ENCODE assay signal across 8 cellular contexts in the genomic region with DNA sequence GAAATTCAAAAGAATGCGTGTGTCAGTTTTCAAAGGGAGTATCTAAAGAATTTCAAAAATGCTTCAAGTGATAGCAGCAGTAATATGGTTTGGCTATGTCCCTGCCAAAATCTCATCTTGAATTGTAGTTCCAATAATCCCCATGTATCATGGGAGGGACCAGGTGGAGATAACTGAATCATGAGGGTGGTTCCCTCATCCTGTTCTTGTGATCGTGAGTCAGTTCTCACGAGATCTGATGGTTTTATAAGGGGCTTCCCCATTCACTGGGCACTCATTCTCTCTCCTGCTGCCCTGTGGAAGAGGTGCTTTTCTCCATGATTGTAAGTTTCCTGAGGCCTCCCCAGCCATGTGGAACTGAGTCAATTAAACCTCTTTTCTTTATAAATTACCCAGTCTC. TPM values are rescaled to one million over a fixed set of nuclear protein-coding genes. Genes with fewer than 3 reads are reported as not detected.
"Had no signal": no experiment of that assay in that cellular context is flagged by ENCODE, and none has a peak within 500 bp of the region (broad histone marks: within the 10 kb centered on the region; RNA-seq: fewer than 3 reads in every experiment).

No MANE protein-coding gene starts in this region.

RNA-seq across cellular contexts. Expression of a gene that starts 5.3 kb away (rescaled TPM):
- total RNA-seq: activated CD4-positive, alpha-beta T cell treated with anti-CD3 and anti-CD28 coated beads, Interleukin-2, amount 10 ng/mL, durations not matched to agents 7 days and 5 days; activated naive CD4-positive, alpha-beta T cell treated with anti-CD3 and anti-CD28 coated beads for 36 hours; activated T-helper 2 cell treated with anti-CD3 and anti-CD28 coated beads, Interferon-gamma antibody, Interleukin-2, Interleukin-4, amounts not matched to agents 10 μg/mL and 5 μg/mL and 100 μg/mL, durations not matched to agents 14 hours and 24 hours and 36 hours; dermis blood vessel endothelial cell; mucosa of descending colon; naive thymus-derived CD8-positive, alpha-beta T cell; skeletal muscle tissue; transverse colon had no signal
- polyA plus RNA-seq: naive thymus-derived CD8-positive, alpha-beta T cell had no signal

RNA-seq across cellular contexts. Expression of a gene that starts 21.1 kb away (rescaled TPM):
- total RNA-seq: activated CD4-positive, alpha-beta T cell treated with anti-CD3 and anti-CD28 coated beads, Interleukin-2, amount 10 ng/mL, durations not matched to agents 7 days and 5 days; activated naive CD4-positive, alpha-beta T cell treated with anti-CD3 and anti-CD28 coated beads for 36 hours; activated T-helper 2 cell treated with anti-CD3 and anti-CD28 coated beads, Interferon-gamma antibody, Interleukin-2, Interleukin-4, amounts not matched to agents 10 μg/mL and 5 μg/mL and 100 μg/mL, durations not matched to agents 14 hours and 24 hours and 36 hours; naive thymus-derived CD8-positive, alpha-beta T cell had no signal
- polyA plus RNA-seq: naive thymus-derived CD8-positive, alpha-beta T cell had no signal
